8 cellular contexts compared by ENCODE assay signal in the genomic region with DNA sequence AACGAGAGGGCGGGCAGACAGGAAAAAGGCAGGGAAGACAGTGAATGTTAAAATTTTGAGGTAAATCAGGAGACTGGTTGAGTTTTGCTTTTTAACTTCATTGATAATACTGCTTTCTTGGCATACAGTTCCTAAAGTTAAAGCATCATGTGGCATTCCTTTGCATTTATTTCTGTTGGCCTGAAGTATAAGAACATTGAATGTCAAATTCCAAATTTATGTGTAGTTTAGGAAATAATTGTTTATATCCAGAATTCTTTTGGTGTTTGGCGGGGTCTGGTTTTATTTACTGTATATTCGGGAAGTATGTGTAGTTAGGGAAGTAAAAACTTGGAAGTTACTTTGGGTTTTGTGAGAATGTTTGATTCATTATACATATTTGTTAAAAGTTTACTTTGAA.
DNase-seq lines count a peak whose midpoint lies in the region; ATAC-seq and TF ChIP-seq lines count a peak whose summit lies in the region.

No MANE protein-coding gene starts in this region.

- H3K4me2 ChIP-seq in SU-DHL-6 (ENCODE audit: low read depth, low read length, poor library complexity, severe bottlenecking): peak overlapping the region; percentile 99

- H3K27ac ChIP-seq in SU-DHL-6 (ENCODE audit: low read depth, low read length) (peak overlapping the region; percentile 94), psoas muscle (peak overlapping the region; percentile 100)

- peaks cover 56% of the 10 kb centered on the region for H3K79me2 ChIP-seq in SU-DHL-6 (ENCODE audit: insufficient read depth, low read length)

- H3K4me1 ChIP-seq in ES-I3 (ENCODE audit: insufficient read depth, low read length): 0 out of 2 replicates have a peak, but pooled peaks cover 6% of the 10 kb centered on the region
- H3K4me1 ChIP-seq in psoas muscle: peaks cover 44% of the 10 kb centered on the region

- H3K9ac ChIP-seq in ES-I3 (ENCODE audit: low read depth, low read length) (peak overlapping the region; percentile 87), SU-DHL-6 (ENCODE audit: low read length) (peak overlapping the region; percentile 98)

- intact Hi-C loops in psoas muscle (cut with DNase I): no loop called here

- peaks cover 16% of the 10 kb centered on the region for H3F3A ChIP-seq in SU-DHL-6 (ENCODE audit: insufficient read depth)

- H3K27me3 ChIP-seq in SU-DHL-6 (ENCODE audit: low read length) (no peaks in the 10 kb centered on the region), psoas muscle (ENCODE audit: insufficient read depth in 3 of 3, low read length in 2 of 3) (no peaks in the 10 kb centered on the region)

- H3K9me3 ChIP-seq in ES-I3 (ENCODE audit: control insufficient read depth, insufficient read depth, low read length): no peaks in the 10 kb centered on the region
- no peaks in the 10 kb centered on the region for H3K9me3 ChIP-seq in SU-DHL-6 (ENCODE audit: insufficient read depth, low read length)
- H3K9me3 ChIP-seq in psoas muscle: no peaks in the 10 kb centered on the region

- CTCF ChIA-PET in HEK293T (lab: Yijun Ruan, JAX): no interaction called here

- ATAC-seq in psoas muscle: no peak
- ATAC-seq in GM21528 (IDR thresholded peaks at IDR 0.05; ENCODE audit: low FRiP score, unreplicated experiment): no peak

- WGBS in psoas muscle, 3 donors: 2 to 3% (median 2%) methylated on average over 4 of the region's 4 CpGs

- H3K9me2 ChIP-seq in SU-DHL-6 (replicated peaks; ENCODE audit: insufficient read depth, low read length): no peaks in the 10 kb centered on the region

- POLR2A ChIA-PET in HEK293T (lab: Yijun Ruan, JAX): interaction anchor here (1.4 kb wide), 1 partner anchor 10 kb away, joined by 4 read pairs; no protein-coding TSS in a partner anchor

- peaks cover 45% of the 10 kb centered on the region for H4K20me1 ChIP-seq in SU-DHL-6 (ENCODE audit: low read depth, low read length)

- TF ChIP-seq CTCF in SU-DHL-6 (IDR thresholded peaks at IDR 0.05; ENCODE audit: insufficient read depth, low read length, poor library complexity, severe bottlenecking) (no peak), psoas muscle (IDR thresholded peaks at IDR 0.05) (no peak)

- peak; percentile 36 for DNase-seq in fibroblast of peridontal ligament (ENCODE audit: extremely low read depth)
- no peak for DNase-seq in psoas muscle
- DNase-seq in activated effector memory CD4-positive, alpha-beta T cell treated with anti-CD3 and anti-CD28 coated beads, Interleukin-2, amount 50 U/mL, for 16 hours: no peak
- no peak for DNase-seq in NCI-H345 treated with DMSO at 0.1 percent for 48 hours (lab: John Stamatoyannopoulos, UW; ENCODE audit: unreplicated experiment)
- no peak for DNase-seq in HEK293T (ENCODE audit: extremely low spot score)

- H2AFZ ChIP-seq in SU-DHL-6 (ENCODE audit: low read depth, low read length, severe bottlenecking): no peak overlapping the region

- H3K4me3 ChIP-seq in SU-DHL-6 (ENCODE audit: insufficient read depth, low read length, poor library complexity, severe bottlenecking) (peak overlapping the region; percentile 96), psoas muscle (peak overlapping the region; percentile 96)

- no peaks in the 10 kb centered on the region for H3K36me3 ChIP-seq in ES-I3 (ENCODE audit: insufficient read depth, low read length)
- H3K36me3 ChIP-seq in SU-DHL-6 (ENCODE audit: low read length): peaks cover 16% of the 10 kb centered on the region
- no peaks in the 10 kb centered on the region for H3K36me3 ChIP-seq in psoas muscle (ENCODE audit: insufficient read depth in 1 of 2, low read depth in 1 of 2)

TF ChIP-seq in HEK293T, 16 proteins besides CTCF, POLR2A, EP300 and RAD21:
- TF ChIP-seq BHLHE40 (IDR thresholded peaks at IDR 0.05; ENCODE audit: borderline replicate concordance): no peak
- TF ChIP-seq ZNF384 (IDR thresholded peaks at IDR 0.05): no peak
